Comparison of ENCODE assay signal across 8 cellular contexts in genomic region chr6:107847844-107848802, GRCh38. TPM values are rescaled to one million over a fixed set of nuclear protein-coding genes. Genes with fewer than 3 reads are reported as not detected.
A peak's percentile ranks its signal among the peaks of the same experiment; 100 is the strongest.
DNase-seq lines count a peak whose midpoint lies in the region; ATAC-seq and TF ChIP-seq lines count a peak whose summit lies in the region.

No MANE protein-coding gene starts in this region.

- TF ChIP-seq CTCF in CD14-positive monocyte (IDR thresholded peaks at IDR 0.05) (peak; percentile 98), GM20000 (IDR thresholded peaks at IDR 0.05; ENCODE audit: extremely low read depth, missing control alignments) (peak; percentile 87), foreskin keratinocyte (conservative IDR thresholded peaks at IDR 0.05) (peak; percentile 94), stomach (IDR thresholded peaks at IDR 0.05) (peak in 5 of 7 experiments; percentile 91 to 99 (median 95))

- H3K27me3 Mint-ChIP-seq in CD14-positive monocyte (ENCODE audit: low read depth in 3 of 3): peaks cover 21 to 40% (median 23%) of the 10 kb centered on the region in 3 donors

- ATAC-seq in foreskin keratinocyte: peak; percentile 85

- no peaks in the 10 kb centered on the region for H3K36me3 Mint-ChIP-seq in CD14-positive monocyte

- peak overlapping the region; percentile 72 to 87 for H3K4me3 Mint-ChIP-seq in CD14-positive monocyte

- TF ChIP-seq POLR2A in stomach (IDR thresholded peaks at IDR 0.05): no peak

- peak; percentile 73 for DNase-seq in CD14-positive monocyte (ENCODE audit: low spot score)
- DNase-seq in GM20000 (ENCODE audit: low spot score): peak; percentile 82
- peak; percentile 84 for DNase-seq in Karpas-422
- peak; percentile 53 to 80 for DNase-seq in SHP77 (lab: John Stamatoyannopoulos, UW)
- peak; percentile 57 for DNase-seq in activated gamma-delta T cell (lab: John Stamatoyannopoulos, UW)
- DNase-seq in foreskin keratinocyte: peak; percentile 23 to 57
- peak; percentile 90 for DNase-seq in stomach

- peaks cover 0 to 4% (median 0%) of the 10 kb centered on the region in 7 donors for H3K9me3 Mint-ChIP-seq in CD14-positive monocyte

- H3K36me3 ChIP-seq in Karpas-422 (ENCODE audit: insufficient read depth, low read length) (no peaks in the 10 kb centered on the region), neuron (ENCODE audit: insufficient read depth, low read length) (no peaks in the 10 kb centered on the region), stomach (no peaks in the 10 kb centered on the region)

- WGBS in stomach, 5 donors: 7 to 16% (median 8%) methylated on average over 18 to 52 of the region's 52 CpGs

- TF ChIP-seq EP300 in stomach (IDR thresholded peaks at IDR 0.05): no peak

- no peaks in the 10 kb centered on the region for H3K9me3 ChIP-seq in Karpas-422 (ENCODE audit: low read length)
- H3K9me3 ChIP-seq in neuron (ENCODE audit: low read length): peaks cover 2% of the 10 kb centered on the region
- no peaks in the 10 kb centered on the region for H3K9me3 ChIP-seq in stomach

- H3K9ac ChIP-seq in Karpas-422 (ENCODE audit: low read length): peak overlapping the region; percentile 62

- H3K79me2 ChIP-seq in Karpas-422 (ENCODE audit: low read length): no peaks in the 10 kb centered on the region

- peak overlapping the region in 1 of 7 donors; percentile 6 for H3K27ac Mint-ChIP-seq in CD14-positive monocyte

- H2AFZ ChIP-seq in Karpas-422 (ENCODE audit: low read length) (peak overlapping the region; percentile 98), neuron (ENCODE audit: low read depth, low read length) (peak overlapping the region; percentile 71)

- H3K4me1 Mint-ChIP-seq in CD14-positive monocyte: peaks cover 13% of the 10 kb centered on the region

- peak overlapping the region; percentile 68 for H3K4me3 ChIP-seq in Karpas-422 (ENCODE audit: low read length)
- peak overlapping the region; percentile 47 for H3K4me3 ChIP-seq in neuron (ENCODE audit: low read length)
- peak overlapping the region; percentile 41 to 55 (median 50) for H3K4me3 ChIP-seq in stomach

- peaks cover 10% of the 10 kb centered on the region for H3K4me1 ChIP-seq in Karpas-422 (ENCODE audit: low read length)
- no peaks in the 10 kb centered on the region for H3K4me1 ChIP-seq in foreskin keratinocyte
- peaks cover 10% of the 10 kb centered on the region for H3K4me1 ChIP-seq in neuron (ENCODE audit: insufficient read depth, low read length)
- H3K4me1 ChIP-seq in stomach: peaks cover 0 to 15% (median 14%) of the 10 kb centered on the region in 4 donors

- intact Hi-C loops in CD14-positive monocyte (cut with micrococcal nuclease) (loop anchor here (2.0 to 5.0 kb wide), 2 partner anchors 171 kb away; no protein-coding TSS in a partner anchor), stomach (cut with DNase I; ENCODE audit: low total_unique reads) (loop anchor here (5.0 kb wide), 1 partner anchor 176 kb away; no protein-coding TSS in a partner anchor)

- peak overlapping the region; percentile 88 for H3K4me2 ChIP-seq in Karpas-422 (ENCODE audit: low read depth, low read length, poor library complexity, severe bottlenecking)

- no peaks in the 10 kb centered on the region for H4K20me1 ChIP-seq in Karpas-422 (ENCODE audit: insufficient read depth, low read depth, low read length)

- H3K27me3 ChIP-seq in Karpas-422 (ENCODE audit: low read length): no peaks in the 10 kb centered on the region
- H3K27me3 ChIP-seq in foreskin keratinocyte: peaks cover 24% of the 10 kb centered on the region
- peaks cover 6% of the 10 kb centered on the region for H3K27me3 ChIP-seq in neuron (ENCODE audit: insufficient read depth, low read length)
- peaks cover 0 to 12% (median 4%) of the 10 kb centered on the region in 3 donors for H3K27me3 ChIP-seq in stomach

- no peak overlapping the region for H3K27ac ChIP-seq in Karpas-422 (ENCODE audit: low read length)
- H3K27ac ChIP-seq in foreskin keratinocyte: no peak overlapping the region
- no peak overlapping the region for H3K27ac ChIP-seq in stomach

- H3K9me2 ChIP-seq in Karpas-422 (replicated peaks; ENCODE audit: insufficient read depth, low read length): no peaks in the 10 kb centered on the region

RNA-seq across cellular contexts. Expression of gene SCML4, which starts 24.0 kb away (rescaled TPM):
- polyA plus RNA-seq in CD14-positive monocyte: under 1 TPM in 1 of 2 donors, not detected in 1; 0.22 TPM
- total RNA-seq in Karpas-422 (2014; rRNA removed; shearing (Covaris generic); ENCODE audit: low replicate concordance): 1.3 TPM in 1 of 2 replicates, not detected in the other
- not detected in 2 replicates for total RNA-seq in foreskin keratinocyte
- not detected in 2 replicates for polyA plus RNA-seq in foreskin keratinocyte
- 10 to 100 TPM in 2 of 5 donors, 1 to 10 TPM in 2, not detected in 1; 3.1 to 11.6 (median 7.4) TPM for total RNA-seq in stomach
- 1 to 10 TPM in 1 of 3 donors, under 1 TPM in 2; 0.44 to 1.1 (median 0.55) TPM for polyA plus RNA-seq in stomach

Comparison
In these comparisons a context has a peak if more than half of its experiments do, and no peak if none do; other contexts are left out.
1. DNase-seq: peak in every context shown above with its lines; median percentile 90 in stomach; 84 in Karpas-422; 82 in GM20000; 73 in CD14-positive monocyte; 66 in SHP77; 57 in activated gamma-delta T cell; 40 in foreskin keratinocyte.